32 cellular contexts compared by ENCODE assay signal in the genomic region with DNA sequence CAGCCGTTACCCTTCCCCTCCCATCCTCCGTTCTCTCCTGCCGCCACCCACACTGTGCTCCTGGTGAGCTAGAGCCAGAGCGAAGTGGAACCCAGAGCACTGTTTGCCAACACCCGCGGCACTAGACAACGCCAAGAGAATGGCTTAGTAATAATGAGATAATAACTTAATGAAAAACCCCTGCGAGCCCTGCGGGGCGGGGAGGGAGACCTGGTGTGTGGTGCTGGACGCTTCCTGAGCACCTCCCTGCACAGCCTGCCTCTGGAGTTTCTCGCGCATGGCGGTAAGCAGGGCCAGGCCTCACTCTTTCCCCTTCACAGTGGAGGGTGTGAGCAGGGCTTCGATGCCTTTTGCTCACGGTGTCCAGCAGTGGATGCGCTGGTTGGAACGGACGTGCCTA.
"Had no signal": no experiment of that assay in that cellular context is flagged by ENCODE, and none has a peak within 500 bp of the region (broad histone marks: within the 10 kb centered on the region; RNA-seq: fewer than 3 reads in every experiment).

No MANE protein-coding gene starts in this region.

- ATAC-seq: activated CD8-positive, alpha-beta memory T cell treated with anti-CD3 and anti-CD28 coated beads, Interleukin-2, amount 10 ng/mL, durations not matched to agents 7 days and 5 days; K562; PC-3 had no signal

- DNase-seq: activated CD4-positive, alpha-beta memory T cell treated with anti-CD3 and anti-CD28 coated beads, Interleukin-2, amount 10 ng/mL, durations not matched to agents 7 days and 5 days; activated CD4-positive, alpha-beta T cell treated with anti-CD3 and anti-CD28 coated beads for 1 hour; activated CD4-positive, alpha-beta T cell treated with anti-CD3 and anti-CD28 coated beads for 48 hours; activated CD4-positive, CD25-positive, alpha-beta regulatory T cell; activated CD8-positive, alpha-beta memory T cell treated with anti-CD3 and anti-CD28 coated beads for 24 hours; activated CD8-positive, alpha-beta memory T cell treated with anti-CD3 and anti-CD28 coated beads, Interleukin-2, amount 10 ng/mL, durations not matched to agents 7 days and 5 days; activated CD8-positive, alpha-beta memory T cell treated with anti-CD3 and anti-CD28 coated beads, Interleukin-2, amount 50 U/mL, for 48 hours; activated effector memory CD4-positive, alpha-beta T cell treated with Interleukin-2 at 50 U/mL for 16 hours; activated naive CD4-positive, alpha-beta T cell treated with anti-CD3 and anti-CD28 coated beads, Interleukin-2, amount 50 U/mL, for 16 hours; activated naive CD8-positive, alpha-beta T cell treated with anti-CD3 and anti-CD28 coated beads for 36 hours; activated T-cell treated with anti-CD3 and anti-CD28 coated beads, Interleukin-2, amount 50 U/mL, for 48 hours; amniotic stem cell; aorta; brain microvascular endothelial cell; NCI-H1092 treated with DMSO at 0.1 percent for 48 hours; NCI-H1417; NCI-H1694; NCI-H2029 treated with DMSO at 0.1 percent for 48 hours; NCI-H2107; NCI-H2171 treated with DMSO at 0.1 percent for 48 hours; NCI-H2227 treated with DMSO at 0.1 percent for 48 hours; NCI-H446; NCI-H510A treated with DMSO at 0.1 percent for 48 hours; NCI-H748 treated with DMSO at 0.1 percent for 48 hours; NK-92 treated with Interleukin-12 subunit alpha and Interleukin-12 subunit beta, amount 100 ng/mL, for 24 hours; PC-3; Peyer's patch; RPMI8226; SHP77 treated with DMSO at 0.1 percent for 48 hours; T1000; WERI-Rb-1 had no signal
